ENCODE assay signal across 8 cellular contexts in the genomic region with DNA sequence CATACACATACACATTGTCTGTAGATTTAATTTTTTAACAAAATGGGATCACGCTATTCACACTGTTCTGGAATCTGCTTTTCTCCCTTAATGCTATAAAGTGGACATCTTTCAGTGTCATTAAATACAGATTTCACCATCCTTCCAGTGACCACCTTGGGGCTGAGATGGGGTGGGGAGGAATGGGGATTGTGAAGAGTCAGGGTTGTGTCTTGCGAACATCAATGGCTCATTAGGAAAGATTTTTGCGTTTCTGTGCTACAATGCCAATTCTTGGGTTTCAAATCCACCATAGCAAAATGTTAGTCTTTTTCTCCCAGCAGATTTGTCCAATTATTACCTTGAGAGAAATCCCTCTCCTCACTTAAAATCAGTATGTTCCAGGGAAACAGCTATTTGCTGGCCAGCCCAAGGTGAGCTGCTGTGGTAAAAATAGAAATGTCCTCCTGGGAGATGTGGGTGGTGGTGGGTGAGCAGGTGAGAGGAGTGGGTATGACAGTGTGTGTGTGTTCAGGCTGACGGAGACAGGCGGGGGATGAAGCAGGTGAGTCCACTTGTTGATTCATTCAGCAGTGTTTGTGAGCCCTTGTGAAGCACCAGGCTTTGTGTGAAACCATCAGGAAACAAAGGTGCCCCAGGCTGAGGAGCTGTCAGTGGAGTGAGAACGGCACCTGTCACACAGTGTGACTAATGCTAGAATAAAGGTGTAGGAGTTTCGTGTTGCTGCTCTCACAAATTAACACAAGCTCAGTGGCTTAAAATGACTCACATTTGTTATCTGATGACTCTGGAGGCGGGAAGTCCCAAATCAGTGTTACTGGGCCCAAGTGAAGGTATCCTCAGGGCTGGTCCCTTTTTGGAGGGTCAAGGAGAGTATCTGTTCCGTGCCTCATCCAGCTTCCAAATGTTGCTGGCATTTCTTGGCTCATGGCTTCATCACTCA. TPM values are rescaled to one million over a fixed set of nuclear protein-coding genes. Genes with fewer than 3 reads are reported as not detected.
A peak's percentile ranks its signal among the peaks of the same experiment; 100 is the strongest.
DNase-seq lines count a peak whose midpoint lies in the region; ATAC-seq, FAIRE-seq and TF ChIP-seq lines count a peak whose summit lies in the region.

No MANE protein-coding gene starts in this region.

- peaks cover 34% of the 10 kb centered on the region for H3K4me1 Mint-ChIP-seq in activated T-helper 2 cell treated with anti-CD3 and anti-CD28 coated beads, Interferon-gamma antibody, Interleukin-2, Interleukin-4, amounts not matched to agents 10 μg/mL and 5 μg/mL and 100 μg/mL, durations not matched to agents 14 hours and 24 hours and 36 hours (ENCODE audit: low read depth)

- no peaks in the 10 kb centered on the region for H3K9me3 Mint-ChIP-seq in activated T-helper 2 cell treated with anti-CD3 and anti-CD28 coated beads, Interferon-gamma antibody, Interleukin-2, Interleukin-4, amounts not matched to agents 10 μg/mL and 5 μg/mL and 100 μg/mL, durations not matched to agents 14 hours and 24 hours and 36 hours

- FAIRE-seq in GM12892 (lab: Jason Lieb, UNC), result peak; percentile 99
- FAIRE-seq in H54 (lab: Jason Lieb, UNC), result no peak

- no peak for ATAC-seq in HG03139 (IDR thresholded peaks at IDR 0.05; ENCODE audit: unreplicated experiment)

- H3K36me3 ChIP-seq in iPS-18a (ENCODE audit: control insufficient read depth, low read depth, low read length), result peaks cover 9% of the 10 kb centered on the region

- TF ChIP-seq POLR2A in GM12892 (IDR thresholded peaks at IDR 0.05; ENCODE audit: low read depth, low read length) (peak; percentile 61), H54 (IDR thresholded peaks at IDR 0.05; ENCODE audit: low read depth, low read length) (no peak)

- H3K4me1 ChIP-seq in iPS-18a (ENCODE audit: control insufficient read depth, low read depth, low read length), result peaks cover 25% of the 10 kb centered on the region

- no peak overlapping the region for H3K27ac ChIP-seq in iPS-18a (ENCODE audit: low read length)

- DNase-seq in GM12892 (ENCODE audit: insufficient read length), result no peak
- peak; percentile 88 for DNase-seq in NCI-H748 (lab: John Stamatoyannopoulos, UW; ENCODE audit: unreplicated experiment)
- DNase-seq in activated T-helper 2 cell treated with anti-CD3 and anti-CD28 coated beads, Interferon-gamma antibody, Interleukin-2, Interleukin-4, amounts not matched to agents 10 μg/mL and 5 μg/mL and 100 μg/mL, durations not matched to agents 14 hours and 24 hours and 36 hours (ENCODE audit: low spot score), result peak; percentile 43
- peak; percentile 56 to 70 (median 64) for DNase-seq in stimulated activated CD4-positive, alpha-beta T cell treated with anti-CD3 and anti-CD28 coated beads, TNF-alpha, amount 100 ng/mL, for 24 hours (ENCODE audit: low read depth in 3 of 3)
- no peak for DNase-seq in foreskin melanocyte
- DNase-seq in H54 (ENCODE audit: insufficient read length, low spot score), result no peak

- H3K9ac ChIP-seq in iPS-18a (ENCODE audit: low read length), result peak overlapping the region; percentile 88

- no peaks in the 10 kb centered on the region for H3K9me3 ChIP-seq in iPS-18a (ENCODE audit: control insufficient read depth, low read depth, low read length)

- peak overlapping the region; percentile 83 for H3K4me3 ChIP-seq in iPS-18a (ENCODE audit: low read length)

- H3K4me3 Mint-ChIP-seq in activated T-helper 2 cell treated with anti-CD3 and anti-CD28 coated beads, Interferon-gamma antibody, Interleukin-2, Interleukin-4, amounts not matched to agents 10 μg/mL and 5 μg/mL and 100 μg/mL, durations not matched to agents 14 hours and 24 hours and 36 hours (ENCODE audit: low read depth), result peak overlapping the region; percentile 82

- peaks cover 27% of the 10 kb centered on the region for H3K27me3 Mint-ChIP-seq in activated T-helper 2 cell treated with anti-CD3 and anti-CD28 coated beads, Interferon-gamma antibody, Interleukin-2, Interleukin-4, amounts not matched to agents 10 μg/mL and 5 μg/mL and 100 μg/mL, durations not matched to agents 14 hours and 24 hours and 36 hours (ENCODE audit: low read depth)

- H3K27me3 ChIP-seq in iPS-18a (ENCODE audit: control insufficient read depth, insufficient read depth, low read length), result no peaks in the 10 kb centered on the region

- peak overlapping the region; percentile 44 for H3K27ac Mint-ChIP-seq in activated T-helper 2 cell treated with anti-CD3 and anti-CD28 coated beads, Interferon-gamma antibody, Interleukin-2, Interleukin-4, amounts not matched to agents 10 μg/mL and 5 μg/mL and 100 μg/mL, durations not matched to agents 14 hours and 24 hours and 36 hours

- intact Hi-C loops in activated T-helper 2 cell treated with anti-CD3 and anti-CD28 coated beads, Interferon-gamma antibody, Interleukin-2, Interleukin-4, amounts not matched to agents 10 μg/mL and 5 μg/mL and 100 μg/mL, durations not matched to agents 14 hours and 24 hours and 36 hours (cut with micrococcal nuclease), result loop anchor here (1.0 to 5.0 kb wide), 3 partner anchors 54 to 116 kb away; a partner anchor contains a TSS

- peaks cover 27% of the 10 kb centered on the region for H3K36me3 Mint-ChIP-seq in activated T-helper 2 cell treated with anti-CD3 and anti-CD28 coated beads, Interferon-gamma antibody, Interleukin-2, Interleukin-4, amounts not matched to agents 10 μg/mL and 5 μg/mL and 100 μg/mL, durations not matched to agents 14 hours and 24 hours and 36 hours (ENCODE audit: low read depth)

RNA-seq across cellular contexts. Expression of a gene that starts 1.7 kb away (rescaled TPM):
- 17.7 TPM for polyA plus RNA-seq in GM12892 (2012; ENCODE audit: missing spikeins)
- total RNA-seq in activated T-helper 2 cell treated with anti-CD3 and anti-CD28 coated beads, Interferon-gamma antibody, Interleukin-2, Interleukin-4, amounts not matched to agents 10 μg/mL and 5 μg/mL and 100 μg/mL, durations not matched to agents 14 hours and 24 hours and 36 hours, result 117 and 120 TPM in 2 replicates

RNA-seq across cellular contexts. Expression of a gene that starts 29.9 kb away (rescaled TPM):
- 0.08 TPM for polyA plus RNA-seq in GM12892 (2012; ENCODE audit: missing spikeins)
- total RNA-seq in activated T-helper 2 cell treated with anti-CD3 and anti-CD28 coated beads, Interferon-gamma antibody, Interleukin-2, Interleukin-4, amounts not matched to agents 10 μg/mL and 5 μg/mL and 100 μg/mL, durations not matched to agents 14 hours and 24 hours and 36 hours, result 1.4 and 1.7 TPM in 2 replicates

Comparison
In these comparisons a context has a peak if more than half of its experiments do, and no peak if none do; other contexts are left out.
1. DNase-seq: peak in NCI-H748 (single experiment), activated T-helper 2 cell treated with anti-CD3 and anti-CD28 coated beads, Interferon-gamma antibody, Interleukin-2, Interleukin-4, amounts not matched to agents 10 μg/mL and 5 μg/mL and 100 μg/mL, durations not matched to agents 14 hours and 24 hours and 36 hours (single experiment) and stimulated activated CD4-positive, alpha-beta T cell treated with anti-CD3 and anti-CD28 coated beads, TNF-alpha, amount 100 ng/mL, for 24 hours (3 of 3); none in GM12892 (single experiment), foreskin melanocyte (single experiment) and H54 (single experiment).